In the genomic region with DNA sequence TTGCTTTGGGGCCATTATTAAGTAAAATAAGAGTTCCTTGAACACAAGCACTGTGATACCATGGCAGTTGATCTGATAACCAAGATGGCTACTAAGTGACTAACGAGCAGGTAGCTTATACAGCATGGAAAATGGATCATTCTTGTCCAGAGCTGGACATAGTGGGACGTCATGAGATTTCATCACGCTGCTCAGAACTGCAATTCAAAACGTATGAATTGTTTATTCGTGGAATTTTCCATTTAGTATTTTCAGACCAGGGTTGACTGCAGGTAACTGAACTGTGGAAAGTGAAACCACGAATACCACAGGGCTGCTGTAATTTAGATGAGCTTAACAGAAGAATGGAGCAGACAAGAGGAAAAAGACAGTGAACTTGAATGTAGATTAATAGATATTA, we compare ENCODE assay signal across 12 cellular contexts. TPM values are rescaled to one million over a fixed set of nuclear protein-coding genes. Genes with fewer than 3 reads are reported as not detected.
A peak's percentile ranks its signal among the peaks of the same experiment; 100 is the strongest.
DNase-seq lines count a peak whose midpoint lies in the region; ATAC-seq, FAIRE-seq and TF ChIP-seq lines count a peak whose summit lies in the region.
"Had no signal": no experiment of that assay in that cellular context is flagged by ENCODE, and none has a peak within 500 bp of the region (broad histone marks: within the 10 kb centered on the region; RNA-seq: fewer than 3 reads in every experiment).

No MANE protein-coding gene starts in this region.

- CTCF ChIA-PET in HepG2 (lab: Yijun Ruan, JAX; ENCODE audit: low intra/inter-chr PET ratio, low total read pairs), result no interaction called here

- no TSS peak for BruUV-seq in HepG2 (replicated peaks; lab: Mats Ljungman, UMichigan)

- peaks cover 54% of the 10 kb centered on the region for H3K36me3 Mint-ChIP-seq in activated naive CD8-positive, alpha-beta T cell treated with anti-CD3 and anti-CD28 coated beads, Interleukin-2, amount 50 U/mL, for 24 hours (ENCODE audit: low read depth)

- POLR2A ChIA-PET in HepG2 (lab: Yijun Ruan, JAX), result no interaction called here

- peak overlapping the region; percentile 76 for H3K27ac Mint-ChIP-seq in activated naive CD8-positive, alpha-beta T cell treated with anti-CD3 and anti-CD28 coated beads, Interleukin-2, amount 50 U/mL, for 24 hours

- peaks cover 26% of the 10 kb centered on the region for H3K4me1 Mint-ChIP-seq in activated naive CD8-positive, alpha-beta T cell treated with anti-CD3 and anti-CD28 coated beads, Interleukin-2, amount 50 U/mL, for 24 hours

- TF ChIP-seq EP300 in HepG2 (IDR thresholded peaks at IDR 0.05; ENCODE audit: low read depth in 2 of 2, low read length in 2 of 2) (no peak), HepG2 (CRISPR knock-in tag; IDR thresholded peaks at IDR 0.05; ENCODE audit: borderline replicate concordance) (no peak), upper lobe of left lung (IDR thresholded peaks at IDR 0.05) (no peak)

- peak overlapping the region; percentile 3 to 49 for H3K9ac ChIP-seq in liver (ENCODE audit: low read depth in 1 of 2, low read length in 2 of 2)
- H3K9ac ChIP-seq in HepG2 (ENCODE audit: insufficient read depth, low read depth, low read length), result no peak overlapping the region
- H3K9ac ChIP-seq in MM.1S (ENCODE audit: low read length), result no peak overlapping the region

- no peaks in the 10 kb centered on the region for H3F3A ChIP-seq in MM.1S (ENCODE audit: insufficient read depth, low read length)

- FAIRE-seq in HepG2 (lab: Jason Lieb, UNC), result no peak

- TF ChIP-seq POLR2A in HepG2 (IDR thresholded peaks at IDR 0.05; ENCODE audit: insufficient read depth in 1 of 2, low read depth in 2 of 2, low read length in 2 of 2) (no peak), upper lobe of left lung (IDR thresholded peaks at IDR 0.05) (no peak)

- no peaks in the 10 kb centered on the region for H4K20me1 ChIP-seq in HepG2 (ENCODE audit: insufficient read depth, low read length)
- H4K20me1 ChIP-seq in MM.1S (ENCODE audit: insufficient read depth, low read length), result no peaks in the 10 kb centered on the region

- H3K9me3 ChIP-seq in liver (ENCODE audit: control insufficient read depth in 4 of 4, low read length in 3 of 4), result no peaks in the 10 kb centered on the region
- no peaks in the 10 kb centered on the region for H3K9me3 ChIP-seq in HepG2 (ENCODE audit: low read length)
- no peaks in the 10 kb centered on the region for H3K9me3 ChIP-seq in MM.1S (replicated peaks; ENCODE audit: insufficient read depth, low read length)
- H3K9me3 ChIP-seq in thymus (ENCODE audit: control insufficient read depth), result no peaks in the 10 kb centered on the region
- no peaks in the 10 kb centered on the region for H3K9me3 ChIP-seq in upper lobe of left lung
- H3K9me3 ChIP-seq: heart left ventricle, prostate gland had no signal

- in situ Hi-C loops in HepG2 (cut with HindIII; ENCODE audit: extremely low pct_ligation_motif_present, low pct_unique_long_range_greater_than_20kb), result no loop called here

- peak overlapping the region; percentile 21 for H3K4me3 Mint-ChIP-seq in activated naive CD8-positive, alpha-beta T cell treated with anti-CD3 and anti-CD28 coated beads, Interleukin-2, amount 50 U/mL, for 24 hours

- no peak for ATAC-seq in HepG2
- ATAC-seq in activated naive CD8-positive, alpha-beta T cell treated with anti-CD3 and anti-CD28 coated beads, Interleukin-2, amount 50 U/mL, for 24 hours, result peak; percentile 83
- no peak for ATAC-seq in upper lobe of left lung (ENCODE audit: low FRiP score in 2 of 2)
- ATAC-seq: heart left ventricle had no signal

- H3K4me3 ChIP-seq in liver (ENCODE audit: low read depth in 1 of 3, low read length in 3 of 3) (peak overlapping the region in 1 of 3 donors; percentile 56), HepG2 (replicated peaks in 1 of 3; ENCODE audit: insufficient read depth in 1 of 3, low read depth in 2 of 3, low read length in 3 of 3) (no peak overlapping the region), MM.1S (ENCODE audit: low read length) (peak overlapping the region; percentile 36; the same call in 1 of the 2 replicates), thymus (ENCODE audit: low read length) (peak overlapping the region; percentile 19), H7 (ENCODE audit: insufficient read depth, low read depth, low read length) (no peak overlapping the region), upper lobe of left lung (no peak overlapping the region)
- H3K4me3 ChIP-seq: heart left ventricle, prostate gland had no signal

- H3K27me3 ChIP-seq in liver (ENCODE audit: control insufficient read depth in 4 of 4, insufficient read depth in 4 of 4, low read length in 3 of 4), result no peaks in the 10 kb centered on the region
- no peaks in the 10 kb centered on the region for H3K27me3 ChIP-seq in HepG2 (ENCODE audit: control insufficient read depth in 1 of 2, insufficient read depth in 2 of 2, low read length in 2 of 2)
- H3K27me3 ChIP-seq in MM.1S (replicated peaks; ENCODE audit: insufficient read depth, low read length), result no peaks in the 10 kb centered on the region
- no peaks in the 10 kb centered on the region for H3K27me3 ChIP-seq in thymus (ENCODE audit: control insufficient read depth, insufficient read depth)
- no peaks in the 10 kb centered on the region for H3K27me3 ChIP-seq in H7 (ENCODE audit: control insufficient read depth, insufficient read depth, low read length)
- H3K27me3 ChIP-seq in upper lobe of left lung, result no peaks in the 10 kb centered on the region
- H3K27me3 ChIP-seq: heart left ventricle had no signal

- intact Hi-C loops in HepG2 (cut with micrococcal nuclease; ENCODE audit: unreplicated experiment), result no loop called here

- TF ChIP-seq CTCF in liver (IDR thresholded peaks at IDR 0.05; ENCODE audit: low read depth, low read length, missing input control) (no peak), HepG2 (CRISPR knock-in tag; IDR thresholded peaks at IDR 0.05) (no peak), MM.1S (IDR thresholded peaks at IDR 0.05; ENCODE audit: low read length) (no peak), upper lobe of left lung (IDR thresholded peaks at IDR 0.05) (no peak)

- H3K4me2 ChIP-seq in HepG2 (ENCODE audit: low read depth, low read length) (no peak overlapping the region), MM.1S (ENCODE audit: low read depth, low read length) (peak overlapping the region; percentile 27; the same call in 1 of the 2 replicates)

- no peaks in the 10 kb centered on the region for H3K27me3 Mint-ChIP-seq in activated naive CD8-positive, alpha-beta T cell treated with anti-CD3 and anti-CD28 coated beads, Interleukin-2, amount 50 U/mL, for 24 hours

- H3K79me2 ChIP-seq in HepG2 (ENCODE audit: insufficient read depth, low read length) (no peaks in the 10 kb centered on the region), MM.1S (ENCODE audit: low read length) (no peaks in the 10 kb centered on the region)

- 63% methylated on average over 6 of the region's 6 CpGs for WGBS in liver
- WGBS in HepG2 (ENCODE audit: low lambda C conversion rate), result 90% methylated on average over 6 of the region's 6 CpGs
- 28% methylated on average over 6 of the region's 6 CpGs for WGBS in thymus
- WGBS in upper lobe of left lung, 2 donors, result 77 to 85% methylated on average over 6 of the region's 6 CpGs

- TF ChIP-seq RAD21 in liver (IDR thresholded peaks at IDR 0.05) (no peak), HepG2 (CRISPR knock-in tag; IDR thresholded peaks at IDR 0.05) (no peak)

- no peaks in the 10 kb centered on the region for H3K9me2 ChIP-seq in MM.1S (replicated peaks; ENCODE audit: insufficient read depth, low read length)

- H3K27ac ChIP-seq in liver (ENCODE audit: low read depth in 1 of 2, low read length in 2 of 2) (peak overlapping the region in 1 of 2 donors; percentile 21), HepG2 (ENCODE audit: extremely low read length, insufficient read depth, low read length) (no peak overlapping the region), MM.1S (ENCODE audit: low read length) (peak overlapping the region; percentile 22; the same call in 1 of the 2 replicates), thymus (ENCODE audit: low read depth) (no peak overlapping the region), upper lobe of left lung (no peak overlapping the region)
- H3K27ac ChIP-seq: heart left ventricle, prostate gland had no signal

- no peak overlapping the region for H2AFZ ChIP-seq in HepG2 (ENCODE audit: low read length)
- H2AFZ ChIP-seq in MM.1S (ENCODE audit: low read length), result peak overlapping the region; percentile 46; the same call in 1 of the 2 replicates

- H3K36me3 ChIP-seq in liver (ENCODE audit: control insufficient read depth in 4 of 4, insufficient read depth in 3 of 4, low read depth in 1 of 4, low read length in 3 of 4) (peaks cover 0 to 2% (median 0%) of the 10 kb centered on the region in 4 donors), HepG2 (replicated peaks in 1 of 2; ENCODE audit: control insufficient read depth in 1 of 2, insufficient read depth in 2 of 2, low read length in 2 of 2) (0 out of 5 replicates have a peak, but pooled peaks cover 0 to 5% of the 10 kb centered on the region in 2 experiments), MM.1S (replicated peaks; ENCODE audit: insufficient read depth, low read length) (no peaks in the 10 kb centered on the region), thymus (ENCODE audit: control insufficient read depth, insufficient read depth) (no peaks in the 10 kb centered on the region), H7 (replicated peaks; ENCODE audit: control insufficient read depth, insufficient read depth, low read length) (peaks cover 8% of the 10 kb centered on the region), upper lobe of left lung (peaks cover 0 to 9% (median 1%) of the 10 kb centered on the region in 4 donors)
- H3K36me3 ChIP-seq: prostate gland had no signal

- no peak for DNase-seq in HepG2 (ENCODE audit: low spot score)
- DNase-seq in MM.1S, result peak; percentile 58
- DNase-seq in activated naive CD8-positive, alpha-beta T cell treated with anti-CD3 and anti-CD28 coated beads, Interleukin-2, amount 50 U/mL, for 24 hours, result peak; percentile 6
- no peak for DNase-seq in hypothalamus (lab: John Stamatoyannopoulos, UW)
- DNase-seq in H7, result no peak
- no peak for DNase-seq in upper lobe of left lung
- DNase-seq: aorta, heart left ventricle, Right ventricle myocardium superior had no signal

- no peaks in the 10 kb centered on the region for H3K4me1 ChIP-seq in liver (ENCODE audit: control insufficient read depth in 4 of 4, insufficient read depth in 4 of 4, low read length in 3 of 4)
- peaks cover 28% of the 10 kb centered on the region for H3K4me1 ChIP-seq in HepG2 (ENCODE audit: insufficient read depth, low read length)
- peaks cover 8% of the 10 kb centered on the region; the same call in 1 of the 2 replicates for H3K4me1 ChIP-seq in MM.1S (ENCODE audit: low read length)
- no peaks in the 10 kb centered on the region for H3K4me1 ChIP-seq in thymus (ENCODE audit: control insufficient read depth, insufficient read depth, low read length)
- no peaks in the 10 kb centered on the region for H3K4me1 ChIP-seq in upper lobe of left lung
- H3K4me1 ChIP-seq: prostate gland had no signal

- no peaks in the 10 kb centered on the region for H3K9me3 Mint-ChIP-seq in activated naive CD8-positive, alpha-beta T cell treated with anti-CD3 and anti-CD28 coated beads, Interleukin-2, amount 50 U/mL, for 24 hours

RNA-seq across cellular contexts. Expression of gene CCDC18, which starts 38.9 kb away (rescaled TPM):
- total RNA-seq in liver, result 1 to 10 TPM; 8.3 to 8.5 TPM
- polyA plus RNA-seq in liver, result 1 to 10 TPM; 2.7 to 6.1 TPM
- 16.3 and 18.4 TPM in 2 replicates for total RNA-seq in HepG2 (2016; rRNA removed; fragmentation: Illumina TruSeq; extraction: Trizol)
- 17.3 and 18.2 TPM in 2 replicates for total RNA-seq in HepG2 (2016; cell fraction: cytosol; rRNA removed; fragmentation: Illumina TruSeq; extraction: Trizol; ENCODE audit: low read depth)
- 17.8 and 21.9 TPM in 2 replicates for total RNA-seq in HepG2 (2016; cell fraction: insoluble cytoplasmic fraction; rRNA removed; fragmentation: Illumina TruSeq; extraction: Trizol)
- total RNA-seq in HepG2 (2016; cell fraction: membrane; rRNA removed; fragmentation: Illumina TruSeq; extraction: Trizol), result 11.6 and 12.8 TPM in 2 replicates
- total RNA-seq in HepG2 (2016; cell fraction: nucleus; rRNA removed; fragmentation: Illumina TruSeq; extraction: Trizol), result 29.6 and 32.6 TPM in 2 replicates
- polyA plus RNA-seq in HepG2 (2011; rRNA removed), result 1.4 and 1.9 TPM in 2 replicates
- polyA plus RNA-seq in HepG2 (2011; cell fraction: cytosol; rRNA removed), result 0.35 and 1.1 TPM in 2 replicates
- 3.0 and 3.7 TPM in 2 replicates for polyA plus RNA-seq in HepG2 (2011; cell fraction: nucleus; rRNA removed)
- 3.6 and 4.3 TPM in 2 replicates for polyA plus RNA-seq in HepG2 (2012)
- polyA plus RNA-seq in HepG2 (2016; cell fraction: cytosol; fragmentation: Illumina TruSeq; extraction: Trizol; ENCODE audit: low read depth), result 0.44 and 1.0 TPM in 2 replicates
- 13.0 and 14.4 TPM in 2 replicates for polyA plus RNA-seq in HepG2 (2016; cell fraction: insoluble cytoplasmic fraction; fragmentation: Illumina TruSeq; extraction: Trizol; ENCODE audit: low read depth)
- polyA plus RNA-seq in HepG2 (2016; cell fraction: membrane; fragmentation: Illumina TruSeq; extraction: Trizol; ENCODE audit: low read depth), result 1.4 and 1.9 TPM in 2 replicates
- 19.8 and 21.6 TPM in 2 replicates for polyA plus RNA-seq in HepG2 (2016; cell fraction: nucleus; fragmentation: Illumina TruSeq; extraction: Trizol; ENCODE audit: insufficient read depth, low read depth)
- 2.7 and 3.0 TPM in 2 replicates for polyA minus RNA-seq in HepG2 (2011; rRNA and poly(A)+ RNA removed; ENCODE audit: low replicate concordance)
- 1.8 and 2.7 TPM in 2 replicates for polyA minus RNA-seq in HepG2 (2011; cell fraction: cytosol; rRNA and poly(A)+ RNA removed)
- 15.3 and 18.8 TPM in 2 replicates for polyA minus RNA-seq in HepG2 (2011; cell fraction: nucleus; rRNA and poly(A)+ RNA removed)
- 13.3 TPM for polyA plus RNA-seq in thymus
- total RNA-seq in H7 (2014; rRNA removed; shearing (Covaris generic)), result 10.5 and 23.0 TPM in 2 replicates
- total RNA-seq in upper lobe of left lung, result 10 to 100 TPM in 1 of 6 donors, 1 to 10 TPM in 5; 4.1 to 14.1 (median 6.4) TPM

RNA-seq across cellular contexts. Expression of gene TMED5, which starts 39.2 kb away (rescaled TPM):
- total RNA-seq in liver, result 100 to 1,000 TPM in 1 of 2 donors, 10 to 100 TPM in 1; 89.8 to 121 TPM
- polyA plus RNA-seq in liver, result 10 to 100 TPM; 72.9 to 81.6 TPM
- total RNA-seq in HepG2 (2016; rRNA removed; fragmentation: Illumina TruSeq; extraction: Trizol), result 69.5 and 99.0 TPM in 2 replicates
- 5.6 and 6.1 TPM in 2 replicates for total RNA-seq in HepG2 (2016; cell fraction: cytosol; rRNA removed; fragmentation: Illumina TruSeq; extraction: Trizol; ENCODE audit: low read depth)
- 72.8 and 96.2 TPM in 2 replicates for total RNA-seq in HepG2 (2016; cell fraction: insoluble cytoplasmic fraction; rRNA removed; fragmentation: Illumina TruSeq; extraction: Trizol)
- total RNA-seq in HepG2 (2016; cell fraction: membrane; rRNA removed; fragmentation: Illumina TruSeq; extraction: Trizol), result 22.7 and 24.4 TPM in 2 replicates
- 94.1 and 117 TPM in 2 replicates for total RNA-seq in HepG2 (2016; cell fraction: nucleus; rRNA removed; fragmentation: Illumina TruSeq; extraction: Trizol)
- 53.5 and 58.1 TPM in 2 replicates for polyA plus RNA-seq in HepG2 (2011; rRNA removed)
- polyA plus RNA-seq in HepG2 (2011; cell fraction: cytosol; rRNA removed), result 37.5 and 40.2 TPM in 2 replicates
- 19.9 and 28.3 TPM in 2 replicates for polyA plus RNA-seq in HepG2 (2011; cell fraction: nucleus; rRNA removed)
- polyA plus RNA-seq in HepG2 (2012), result 72.6 and 86.3 TPM in 2 replicates
- polyA plus RNA-seq in HepG2 (2016; cell fraction: cytosol; fragmentation: Illumina TruSeq; extraction: Trizol; ENCODE audit: low read depth), result 5.7 and 6.0 TPM in 2 replicates
- polyA plus RNA-seq in HepG2 (2016; cell fraction: insoluble cytoplasmic fraction; fragmentation: Illumina TruSeq; extraction: Trizol; ENCODE audit: low read depth), result 72.8 and 74.1 TPM in 2 replicates
- 15.5 and 17.7 TPM in 2 replicates for polyA plus RNA-seq in HepG2 (2016; cell fraction: membrane; fragmentation: Illumina TruSeq; extraction: Trizol; ENCODE audit: low read depth)
- polyA plus RNA-seq in HepG2 (2016; cell fraction: nucleus; fragmentation: Illumina TruSeq; extraction: Trizol; ENCODE audit: insufficient read depth, low read depth), result 124 and 128 TPM in 2 replicates
- 28.2 and 108 TPM in 2 replicates for polyA minus RNA-seq in HepG2 (2011; rRNA and poly(A)+ RNA removed; ENCODE audit: low replicate concordance)
- polyA minus RNA-seq in HepG2 (2011; cell fraction: cytosol; rRNA and poly(A)+ RNA removed), result 106 and 113 TPM in 2 replicates
- polyA minus RNA-seq in HepG2 (2011; cell fraction: nucleus; rRNA and poly(A)+ RNA removed), result 54.2 and 66.6 TPM in 2 replicates
- polyA plus RNA-seq in thymus, result 26.9 TPM
- total RNA-seq in H7 (2014; rRNA removed; shearing (Covaris generic)), result 66.4 and 72.5 TPM in 2 replicates
- 100 to 1,000 TPM in 1 of 6 donors, 10 to 100 TPM in 5; 40.3 to 137 (median 85.9) TPM for total RNA-seq in upper lobe of left lung

Comparison
In these comparisons a context has a peak if more than half of its experiments do, and no peak if none do; other contexts are left out.
1. H3K9ac ChIP-seq: peak in liver (2 of 2); none in HepG2 (single experiment) and MM.1S (single experiment).
2. H3K4me3 ChIP-seq: peak in MM.1S (single experiment) and thymus (single experiment); none in HepG2 (0 of 3), H7 (single experiment) and upper lobe of left lung (0 of 4).
3. DNase-seq: peak in MM.1S (single experiment) and activated naive CD8-positive, alpha-beta T cell treated with anti-CD3 and anti-CD28 coated beads, Interleukin-2, amount 50 U/mL, for 24 hours (single experiment); none in HepG2 (single experiment), hypothalamus (0 of 51), H7 (single experiment) and upper lobe of left lung (0 of 2).